ENCODE assay signal across 8 cellular contexts in the genomic region with DNA sequence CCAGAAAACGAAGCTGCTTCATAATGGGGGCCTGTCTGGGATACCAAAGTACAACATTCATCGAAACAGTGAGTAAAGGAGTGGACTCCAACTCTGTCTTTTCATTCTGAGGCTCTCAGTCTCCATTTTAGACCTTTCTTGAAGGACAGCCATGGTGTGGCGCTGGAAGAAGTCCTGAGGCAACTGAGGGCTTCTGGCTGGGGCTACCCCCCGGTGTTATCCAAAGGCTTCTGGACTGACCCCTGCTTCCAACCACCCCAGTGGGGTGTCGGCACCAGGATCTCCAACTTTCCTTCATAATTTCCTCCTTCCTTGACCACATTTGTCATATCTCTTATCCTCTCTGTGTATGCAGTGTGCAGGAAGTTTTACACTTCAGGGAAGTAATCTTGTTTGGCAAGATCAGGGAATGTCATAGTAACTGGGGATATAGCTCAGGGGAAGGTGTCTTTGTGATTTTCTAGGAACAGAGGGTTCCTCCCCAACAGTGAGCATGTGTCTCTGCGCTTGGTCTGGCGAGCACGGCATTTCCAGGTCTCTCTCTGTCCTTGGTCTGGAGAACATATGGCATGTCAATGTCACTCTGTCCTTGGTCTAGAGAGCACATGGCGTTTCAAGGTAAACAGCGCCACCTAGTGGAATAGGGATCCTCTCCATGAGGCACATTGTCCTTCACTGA. TPM values are rescaled to one million over a fixed set of nuclear protein-coding genes. Genes with fewer than 3 reads are reported as not detected.
DNase-seq lines count a peak whose midpoint lies in the region; ATAC-seq and TF ChIP-seq lines count a peak whose summit lies in the region.

No MANE protein-coding gene starts in this region.

- H3K9me3 ChIP-seq in BE2C (no peaks in the 10 kb centered on the region), HCT116 (ENCODE audit: control insufficient read depth in 1 of 2, insufficient read depth in 1 of 2, low read depth in 1 of 2, low read length in 2 of 2) (peaks cover 3 to 8% of the 10 kb centered on the region in 2 experiments; a peak in 1 of 4 replicates)

- peak; percentile 86 for TF ChIP-seq RAD21 in HCT116 (IDR thresholded peaks at IDR 0.05; ENCODE audit: low read depth)

- H3K27ac ChIP-seq in HCT116 (ENCODE audit: low read depth, low read length) = no peak overlapping the region

- peak; percentile 71 for TF ChIP-seq CTCF in BE2C (IDR thresholded peaks at IDR 0.05; ENCODE audit: low read depth, low read length)
- TF ChIP-seq CTCF in HCT116 (IDR thresholded peaks at IDR 0.05 in 2 of 3, conservative IDR thresholded peaks at IDR 0.05 in 1 of 3; ENCODE audit: borderline replicate concordance in 1 of 3, insufficient read depth in 1 of 3, low read depth in 2 of 3, low read length in 2 of 3) = peak; percentile 68 to 87 (median 76); a peak in 5 of 6 replicates
- peak; percentile 76 for TF ChIP-seq CTCF in endothelial cell (IDR thresholded peaks at IDR 0.05; ENCODE audit: unreplicated experiment)

- POLR2A ChIA-PET in HCT116 (lab: Charles Lee) = no interaction called here

- no peak overlapping the region for H2AFZ ChIP-seq in HCT116 (ENCODE audit: low read depth, low read length, poor library complexity, severe bottlenecking)

- H3K4me1 ChIP-seq in BE2C (no peaks in the 10 kb centered on the region), HCT116 (ENCODE audit: control insufficient read depth in 1 of 2, insufficient read depth in 2 of 2, low read length in 2 of 2) (peaks cover 0 to 6% of the 10 kb centered on the region in 2 experiments; a peak in 2 of 4 replicates)

- peaks cover 5% of the 10 kb centered on the region for H3K9me3 Mint-ChIP-seq in endothelial cell (ENCODE audit: unreplicated experiment)
- H3K9me3 Mint-ChIP-seq in naive B cell = peaks cover 0 to 16% (median 5%) of the 10 kb centered on the region in 7 donors
- no peaks in the 10 kb centered on the region for H3K9me3 Mint-ChIP-seq in stimulated activated naive CD8-positive, alpha-beta T cell treated with anti-CD3 and anti-CD28 coated beads, Interleukin-15, Interleukin-2, amounts not matched to agents 100 ng/mL and 50 ng/mL, for 24 hours

- H3K79me2 ChIP-seq in HCT116 (ENCODE audit: insufficient read depth, low read length) = no peaks in the 10 kb centered on the region

- no peaks in the 10 kb centered on the region for H3K4me1 Mint-ChIP-seq in endothelial cell (ENCODE audit: unreplicated experiment)
- peaks cover 0 to 4% (median 3%) of the 10 kb centered on the region in 3 donors for H3K4me1 Mint-ChIP-seq in naive B cell
- H3K4me1 Mint-ChIP-seq in stimulated activated naive CD8-positive, alpha-beta T cell treated with anti-CD3 and anti-CD28 coated beads, Interleukin-15, Interleukin-2, amounts not matched to agents 100 ng/mL and 50 ng/mL, for 24 hours (ENCODE audit: low read depth) = no peaks in the 10 kb centered on the region

- H3K36me3 ChIP-seq in BE2C (no peaks in the 10 kb centered on the region), HCT116 (ENCODE audit: control insufficient read depth in 1 of 2, insufficient read depth in 2 of 2, low read length in 2 of 2) (no peaks in the 10 kb centered on the region)

- H3K4me3 ChIP-seq in BE2C (ENCODE audit: low read depth, low read length) (no peak overlapping the region), HCT116 (replicated peaks in 1 of 2; ENCODE audit: low read depth in 1 of 2, low read length in 2 of 2) (no peak overlapping the region)

- H3K27me3 ChIP-seq in BE2C (no peaks in the 10 kb centered on the region), HCT116 (ENCODE audit: insufficient read depth, low read length) (no peaks in the 10 kb centered on the region)

- no peaks in the 10 kb centered on the region for H3K9me2 ChIP-seq in HCT116 (ENCODE audit: insufficient read depth)

- TF ChIP-seq POLR2A in HCT116 (IDR thresholded peaks at IDR 0.05; ENCODE audit: borderline replicate concordance, extremely low read depth, insufficient read depth, insufficient read length) = no peak

- no TSS peak for BruUV-seq in HCT116 (replicated peaks; lab: Mats Ljungman, UMichigan)

- peak overlapping the region; percentile 76 for H3K4me3 Mint-ChIP-seq in endothelial cell (ENCODE audit: unreplicated experiment)
- H3K4me3 Mint-ChIP-seq in naive B cell = no peak overlapping the region
- H3K4me3 Mint-ChIP-seq in stimulated activated naive CD8-positive, alpha-beta T cell treated with anti-CD3 and anti-CD28 coated beads, Interleukin-15, Interleukin-2, amounts not matched to agents 100 ng/mL and 50 ng/mL, for 24 hours = no peak overlapping the region

- no peak overlapping the region for H3K9ac ChIP-seq in HCT116 (ENCODE audit: low read length)

- H3K36me3 Mint-ChIP-seq in endothelial cell (ENCODE audit: low read depth, unreplicated experiment) (peaks cover 14% of the 10 kb centered on the region), naive B cell (no peaks in the 10 kb centered on the region)
- H3K36me3 Mint-ChIP-seq in stimulated activated naive CD8-positive, alpha-beta T cell treated with anti-CD3 and anti-CD28 coated beads, Interleukin-15, Interleukin-2, amounts not matched to agents 100 ng/mL and 50 ng/mL, for 24 hours (ENCODE audit: low read depth) = no peaks in the 10 kb centered on the region

- DNase-seq in BE2C (peak; percentile 71), HCT116 (ENCODE audit: low read depth, low spot score) (peak; percentile 69), NOMO-1 treated with DMSO at 0.1 percent for 48 hours (lab: John Stamatoyannopoulos, UW; ENCODE audit: unreplicated experiment) (peak; percentile 76), endothelial cell (ENCODE audit: low spot score) (peak; percentile 10), naive B cell (peak; percentile 68)
- peak; percentile 82 for DNase-seq in activated CD8-positive, alpha-beta memory T cell treated with anti-CD3 and anti-CD28 coated beads for 24 hours

- no peak overlapping the region for H3K4me2 ChIP-seq in HCT116 (ENCODE audit: low read length)

- ATAC-seq in HCT116 = peak; percentile 98
- peak; percentile 87 to 94 for ATAC-seq in naive B cell (ENCODE audit: low read depth in 2 of 2)
- ATAC-seq in HG03175 (IDR thresholded peaks at IDR 0.05; ENCODE audit: unreplicated experiment) = no peak

- RAD21 ChIA-PET in HCT116 (lab: Charles Lee; ENCODE audit: low non-redundant PET in 1 of 2, low total read pairs in 2 of 2, uncharacterized antibody in 2 of 2, unreplicated experiment in 2 of 2) = no interaction called here

- H3K27me3 Mint-ChIP-seq in endothelial cell (ENCODE audit: unreplicated experiment) (no peaks in the 10 kb centered on the region), naive B cell (peaks cover 12 to 31% (median 26%) of the 10 kb centered on the region in 3 donors)
- H3K27me3 Mint-ChIP-seq in stimulated activated naive CD8-positive, alpha-beta T cell treated with anti-CD3 and anti-CD28 coated beads, Interleukin-15, Interleukin-2, amounts not matched to agents 100 ng/mL and 50 ng/mL, for 24 hours = peaks cover 20% of the 10 kb centered on the region

- intact Hi-C loops in HCT116 (cut with micrococcal nuclease) = loop anchor here (2.0 kb wide), 1 partner anchor 199 kb away; no protein-coding TSS in a partner anchor

- CTCF ChIA-PET in HCT116 (lab: Charles Lee) = interaction anchor here (1.2 kb wide), 1 partner anchor 13 kb away, joined by 3 read pairs; no protein-coding TSS in a partner anchor

- H3K27ac Mint-ChIP-seq in endothelial cell (ENCODE audit: unreplicated experiment) (no peak overlapping the region), naive B cell (peak overlapping the region in 3 of 6 donors; percentile 10 to 19 (median 18))
- peak overlapping the region; percentile 15 for H3K27ac Mint-ChIP-seq in stimulated activated naive CD8-positive, alpha-beta T cell treated with anti-CD3 and anti-CD28 coated beads, Interleukin-15, Interleukin-2, amounts not matched to agents 100 ng/mL and 50 ng/mL, for 24 hours

- H4K20me1 ChIP-seq in HCT116 (ENCODE audit: insufficient read depth) = no peaks in the 10 kb centered on the region

TF ChIP-seq in HCT116, 20 proteins besides CTCF, POLR2A, EP300 and RAD21:
- TF ChIP-seq MAX (IDR thresholded peaks at IDR 0.05) = peak; percentile 91
- TF ChIP-seq ZFX (IDR thresholded peaks at IDR 0.05) = no peak
- peak; percentile 51; the same call in 1 of the 2 replicates for TF ChIP-seq CBX3 (IDR thresholded peaks at IDR 0.05; ENCODE audit: low read depth)
- no peak for TF ChIP-seq ATF3 (IDR thresholded peaks at IDR 0.05)
TF ChIP-seq in HCT116: peak in this region for 2.

RNA-seq across cellular contexts. Expression of gene BSDC1, which starts 19.4 kb away (rescaled TPM):
- polyA plus RNA-seq in BE2C (2012; ENCODE audit: insufficient read depth, insufficient read length, low read depth) = 58.7 TPM
- total RNA-seq in HCT116 (2021; ENCODE audit: unreplicated experiment) (47.0 TPM), endothelial cell (ENCODE audit: unreplicated experiment) (79.0 TPM)
- polyA plus RNA-seq in HCT116 (2012) = 31.7 and 33.3 TPM in 2 replicates
- 10 to 100 TPM; 22.8 to 66.7 (median 44.0) TPM for polyA plus RNA-seq in naive B cell (ENCODE audit: low read depth in 6 of 6)

RNA-seq across cellular contexts. Expression of gene ZBTB8B, which starts 51.2 kb away (rescaled TPM):
- polyA plus RNA-seq in BE2C (2012; ENCODE audit: insufficient read depth, insufficient read length, low read depth) = 0.03 TPM
- total RNA-seq in HCT116 (2021; ENCODE audit: unreplicated experiment) = 0.25 TPM
- polyA plus RNA-seq in HCT116 (2012) = 0.07 and 0.16 TPM in 2 replicates
- total RNA-seq in endothelial cell (ENCODE audit: unreplicated experiment) = 0.92 TPM
- polyA plus RNA-seq in naive B cell (ENCODE audit: low read depth in 6 of 6) = not detected

RNA-seq across cellular contexts. Expression of gene TSSK3, which starts 51.3 kb away (rescaled TPM):
- 0.85 TPM for polyA plus RNA-seq in BE2C (2012; ENCODE audit: insufficient read depth, insufficient read length, low read depth)
- total RNA-seq in HCT116 (2021; ENCODE audit: unreplicated experiment) (1.6 TPM), endothelial cell (ENCODE audit: unreplicated experiment) (0.67 TPM)
- polyA plus RNA-seq in HCT116 (2012) = 3.5 and 3.8 TPM in 2 replicates
- polyA plus RNA-seq in naive B cell (ENCODE audit: low read depth in 6 of 6) = 1 to 10 TPM in 3 of 6 donors, under 1 TPM in 3; 0.30 to 4.8 (median 0.94) TPM

RNA-seq across cellular contexts. Expression of gene FAM229A, which starts 51.4 kb away (rescaled TPM):
- 4.2 TPM for polyA plus RNA-seq in BE2C (2012; ENCODE audit: insufficient read depth, insufficient read length, low read depth)
- 16.1 TPM for total RNA-seq in HCT116 (2021; ENCODE audit: unreplicated experiment)
- 6.8 and 8.1 TPM in 2 replicates for polyA plus RNA-seq in HCT116 (2012)
- 8.5 TPM for total RNA-seq in endothelial cell (ENCODE audit: unreplicated experiment)
- 1 to 10 TPM in 1 of 6 donors, under 1 TPM in 4, not detected in 1; 0.24 to 1.2 (median 0.53) TPM for polyA plus RNA-seq in naive B cell (ENCODE audit: low read depth in 6 of 6)

Comparison
In these comparisons a context has a peak if more than half of its experiments do, and no peak if none do; other contexts are left out.
1. DNase-seq: peak in every context shown above with its lines; median percentile 82 in activated CD8-positive, alpha-beta memory T cell treated with anti-CD3 and anti-CD28 coated beads for 24 hours; 76 in NOMO-1 treated with DMSO at 0.1 percent for 48 hours; 71 in BE2C; 69 in HCT116; 68 in naive B cell; 10 in endothelial cell.